ENCODE assay signal across 17 cellular contexts in the genomic region with DNA sequence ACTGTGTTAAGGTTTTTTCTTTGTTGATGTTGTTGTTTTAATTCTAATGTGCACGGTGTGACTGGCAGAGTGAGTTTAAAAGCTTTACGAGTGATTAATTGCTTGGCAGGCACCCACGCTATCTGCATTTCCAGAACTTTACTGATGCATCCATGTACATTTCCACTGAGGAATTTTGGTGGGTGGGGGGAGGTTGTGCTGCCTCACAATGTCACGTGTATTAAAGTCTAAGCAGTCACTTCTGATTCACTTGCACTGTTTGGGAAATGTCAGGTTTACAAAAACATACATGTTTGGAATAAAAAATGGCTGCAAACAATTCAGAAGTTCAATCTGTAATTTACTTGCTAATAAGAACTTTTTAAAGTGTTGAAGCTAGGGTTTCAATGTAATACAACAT. TPM values are rescaled to one million over a fixed set of nuclear protein-coding genes. Genes with fewer than 3 reads are reported as not detected.
A peak's percentile ranks its signal among the peaks of the same experiment; 100 is the strongest.
DNase-seq lines count a peak whose midpoint lies in the region; ATAC-seq and TF ChIP-seq lines count a peak whose summit lies in the region.
"Had no signal": no experiment of that assay in that cellular context is flagged by ENCODE, and none has a peak within 500 bp of the region (broad histone marks: within the 10 kb centered on the region; RNA-seq: fewer than 3 reads in every experiment).

No MANE protein-coding gene starts in this region.

- H3K27me3 ChIP-seq in ascending aorta (no peaks in the 10 kb centered on the region), H7 (ENCODE audit: control insufficient read depth, insufficient read depth, low read length) (no peaks in the 10 kb centered on the region), foreskin keratinocyte (no peaks in the 10 kb centered on the region), brain microvascular endothelial cell (replicated peaks) (no peaks in the 10 kb centered on the region)

- in situ Hi-C loops in brain microvascular endothelial cell (cut with HindIII; ENCODE audit: low pct_ligation_motif_present, low sequenced_read_pairs) = no loop called here

- no peaks in the 10 kb centered on the region for H3K9me3 ChIP-seq in ascending aorta
- H3K9me3 ChIP-seq: A549, Caco-2 had no signal

- H3K4me1 ChIP-seq in ascending aorta (peaks cover 3 to 14% of the 10 kb centered on the region in 2 donors), foreskin keratinocyte (peaks cover 8% of the 10 kb centered on the region)
- H3K4me1 ChIP-seq: A549, Caco-2 had no signal

- CTCF ChIA-PET in HEK293T (lab: Yijun Ruan, JAX) = no interaction called here

- peak overlapping the region; percentile 5 to 64 for H3K27ac ChIP-seq in ascending aorta
- H3K27ac ChIP-seq in foreskin keratinocyte = no peak overlapping the region
- H3K27ac ChIP-seq in brain microvascular endothelial cell = no peak overlapping the region
- H3K27ac ChIP-seq: 22Rv1, A549, C4-2B had no signal

- POLR2A ChIA-PET in HEK293T (lab: Yijun Ruan, JAX) = no interaction called here

- H3K4me3 ChIP-seq in ascending aorta = no peak overlapping the region
- H3K4me3 ChIP-seq in fibroblast of pulmonary artery (replicated peaks; ENCODE audit: low read depth, low read length) = no peak overlapping the region
- no peak overlapping the region for H3K4me3 ChIP-seq in H7 (ENCODE audit: insufficient read depth, low read depth, low read length)
- no peak overlapping the region for H3K4me3 ChIP-seq in brain microvascular endothelial cell (ENCODE audit: low read depth, low read length)
- H3K4me3 ChIP-seq: A549, GM23338 had no signal

- no peak for TF ChIP-seq CTCF in ascending aorta (IDR thresholded peaks at IDR 0.05)
- TF ChIP-seq CTCF in fibroblast of pulmonary artery (IDR thresholded peaks at IDR 0.05; ENCODE audit: low read length, missing control alignments) = no peak
- no peak for TF ChIP-seq CTCF in omental fat pad (IDR thresholded peaks at IDR 0.05)
- TF ChIP-seq CTCF in foreskin keratinocyte (conservative IDR thresholded peaks at IDR 0.05) = no peak
- TF ChIP-seq CTCF in brain microvascular endothelial cell (IDR thresholded peaks at IDR 0.05; ENCODE audit: low read depth, low read length, missing control alignments) = no peak

- peaks cover 14 to 22% of the 10 kb centered on the region in 2 donors for H3K36me3 ChIP-seq in ascending aorta
- no peaks in the 10 kb centered on the region for H3K36me3 ChIP-seq in H7 (replicated peaks; ENCODE audit: control insufficient read depth, insufficient read depth, low read length)
- H3K36me3 ChIP-seq in brain microvascular endothelial cell (replicated peaks) = no peaks in the 10 kb centered on the region

- no peak for DNase-seq in HEK293T (ENCODE audit: extremely low spot score)
- no peak for DNase-seq in ascending aorta (ENCODE audit: low spot score in 2 of 2)
- peak; percentile 18 for DNase-seq in fibroblast of pulmonary artery (ENCODE audit: low read depth)
- DNase-seq in omental fat pad (ENCODE audit: low spot score) = no peak
- no peak for DNase-seq in H7
- no peak for DNase-seq in foreskin keratinocyte
- no peak for DNase-seq in NCI-H526 (lab: John Stamatoyannopoulos, UW)
- DNase-seq in brain microvascular endothelial cell = no peak
- DNase-seq: AML-193; Caco-2; CD4-positive, alpha-beta T cell had no signal

- ATAC-seq in omental fat pad (ENCODE audit: low FRiP score) (peak; percentile 79), foreskin keratinocyte (no peak)
- ATAC-seq: A549, GM23338, HCT116, HepG2 had no signal

- intact Hi-C loops in ascending aorta (cut with DNase I) = no loop called here

TF ChIP-seq in HEK293T, 16 proteins besides CTCF, POLR2A, EP300 and RAD21:
- TF ChIP-seq FOXA1 (IDR thresholded peaks at IDR 0.05) (no peak), CTBP1 (IDR thresholded peaks at IDR 0.05; ENCODE audit: borderline replicate concordance) (no peak), L3MBTL2 (conservative IDR thresholded peaks at IDR 0.05) (no peak), LEF1 (IDR thresholded peaks at IDR 0.05; ENCODE audit: borderline replicate concordance) (no peak), ELF4 (IDR thresholded peaks at IDR 0.05) (no peak)
- TF ChIP-seq, protein P1, sequence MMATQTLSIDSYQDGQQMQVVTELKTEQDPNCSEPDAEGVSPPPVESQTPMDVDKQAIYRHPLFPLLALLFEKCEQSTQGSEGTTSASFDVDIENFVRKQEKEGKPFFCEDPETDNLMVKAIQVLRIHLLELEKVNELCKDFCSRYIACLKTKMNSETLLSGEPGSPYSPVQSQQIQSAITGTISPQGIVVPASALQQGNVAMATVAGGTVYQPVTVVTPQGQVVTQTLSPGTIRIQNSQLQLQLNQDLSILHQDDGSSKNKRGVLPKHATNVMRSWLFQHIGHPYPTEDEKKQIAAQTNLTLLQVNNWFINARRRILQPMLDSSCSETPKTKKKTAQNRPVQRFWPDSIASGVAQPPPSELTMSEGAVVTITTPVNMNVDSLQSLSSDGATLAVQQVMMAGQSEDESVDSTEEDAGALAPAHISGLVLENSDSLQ (IDR thresholded peaks at IDR 0.05) = peak; percentile 6; the same call in 1 of the 2 replicates

RNA-seq across cellular contexts. Expression of a gene that starts 38.5 kb away (rescaled TPM):
- total RNA-seq in ascending aorta = 80.9 TPM
- total RNA-seq in omental fat pad = 10 to 100 TPM; 23.9 to 41.8 (median 33.2) TPM
- total RNA-seq in H7 (2014; rRNA removed; shearing (Covaris generic)) = 20.3 and 21.1 TPM in 2 replicates
- total RNA-seq in foreskin keratinocyte = 52.9 and 54.7 TPM in 2 replicates
- polyA plus RNA-seq in foreskin keratinocyte = 31.4 and 35.8 TPM in 2 replicates

Comparison
In these comparisons a context has a peak if more than half of its experiments do, and no peak if none do; other contexts are left out.
1. H3K27ac ChIP-seq: peak in ascending aorta (2 of 2); none in foreskin keratinocyte (single experiment) and brain microvascular endothelial cell (single experiment).